24 cellular contexts compared by ENCODE assay signal in genomic region chr6:17656644-17657043, GRCh38. TPM values are rescaled to one million over a fixed set of nuclear protein-coding genes. Genes with fewer than 3 reads are reported as not detected.
DNase-seq lines count a peak whose midpoint lies in the region; ATAC-seq, FAIRE-seq and TF ChIP-seq lines count a peak whose summit lies in the region.
"Had no signal": no experiment of that assay in that cellular context is flagged by ENCODE, and none has a peak within 500 bp of the region (broad histone marks: within the 10 kb centered on the region; RNA-seq: fewer than 3 reads in every experiment).

No MANE protein-coding gene starts in this region.

- no peaks in the 10 kb centered on the region for H3K9me2 ChIP-seq in GM23338 (ENCODE audit: insufficient read depth)

- FAIRE-seq in astrocyte (lab: Jason Lieb, UNC): no peak
- FAIRE-seq: pancreas, urothelium cell line had no signal

- H2AFZ ChIP-seq in GM23338 (no peak overlapping the region), astrocyte (ENCODE audit: low read depth, low read length) (no peak overlapping the region)

- H3K36me3 ChIP-seq in GM23338 (ENCODE audit: insufficient read depth) (peaks cover 32% of the 10 kb centered on the region), astrocyte (ENCODE audit: insufficient read depth, low read length) (peaks cover 24% of the 10 kb centered on the region)

- DNase-seq in AG10803 (ENCODE audit: low read depth): peak; percentile 40
- DNase-seq in GM23338 (ENCODE audit: low spot score): no peak
- peak; percentile 3 for DNase-seq in astrocyte (ENCODE audit: low read depth)
- DNase-seq in fibroblast of villous mesenchyme (ENCODE audit: low read depth): peak; percentile 32
- no peak for DNase-seq in stimulated activated CD4-positive, alpha-beta T cell treated with anti-CD3 and anti-CD28 coated beads, Interleukin-4, amount 100 ng/mL, for 1 hour
- DNase-seq in SK-N-DZ (ENCODE audit: low spot score): no peak
- no peak for DNase-seq in activated CD4-positive, alpha-beta T cell treated with anti-CD3 and anti-CD28 coated beads for 48 hours
- DNase-seq: activated B cell treated with CpG ODN at 0.5 μM for 24 hours; anterior cingulate cortex; Calu3; DND-41; Karpas-422; MV-4-11; naive thymus-derived CD8-positive, alpha-beta T cell; NCI-H1694; pancreas; retina; T1000; testis had no signal

- H3K36me3 Mint-ChIP-seq in GM23338 (ENCODE audit: low read depth) (peaks cover 72% of the 10 kb centered on the region), astrocyte (ENCODE audit: low read depth, unreplicated experiment) (peaks cover 15% of the 10 kb centered on the region)

- no peaks in the 10 kb centered on the region; the same call in 1 of the 2 replicates for H3F3A ChIP-seq in GM23338 (replicated peaks; ENCODE audit: low read depth)

- H3K27me3 Mint-ChIP-seq in GM23338 (ENCODE audit: insufficient read depth, low read depth, poor library complexity) (peaks cover 2% of the 10 kb centered on the region), astrocyte (ENCODE audit: low read depth, unreplicated experiment) (no peaks in the 10 kb centered on the region)
- H3K27me3 Mint-ChIP-seq: activated B cell treated with CpG ODN at 0.5 μM for 24 hours; naive thymus-derived CD8-positive, alpha-beta T cell had no signal

- peaks cover 63% of the 10 kb centered on the region for H3K79me2 ChIP-seq in GM23338 (replicated peaks; ENCODE audit: insufficient read depth)
- H3K79me2 ChIP-seq in astrocyte (ENCODE audit: insufficient read depth, low read length): peaks cover 66% of the 10 kb centered on the region

- H3K27ac ChIP-seq in GM23338 (ENCODE audit: low read depth): 0 out of 2 replicates have a peak overlapping the region, but pooled peaks have one; percentile 9
- no peak overlapping the region for H3K27ac ChIP-seq in astrocyte (ENCODE audit: low read depth, low read length)
- H3K27ac ChIP-seq: C4-2B, pancreas, testis had no signal

- TF ChIP-seq CTCF in AG10803 (conservative IDR thresholded peaks at IDR 0.05; ENCODE audit: low read length): no peak
- TF ChIP-seq CTCF in GM23338 (conservative IDR thresholded peaks at IDR 0.05; ENCODE audit: low read depth in 2 of 2): no peak
- no peak for TF ChIP-seq CTCF in astrocyte (IDR thresholded peaks at IDR 0.05; ENCODE audit: insufficient read depth, low read depth, low read length)
- no peak for TF ChIP-seq CTCF in fibroblast of villous mesenchyme (IDR thresholded peaks at IDR 0.05; ENCODE audit: insufficient read depth, low read depth, low read length)

- H3K4me1 ChIP-seq in GM23338 (ENCODE audit: insufficient read depth) (no peaks in the 10 kb centered on the region), astrocyte (ENCODE audit: insufficient read depth, low read length) (no peaks in the 10 kb centered on the region)
- H3K4me1 ChIP-seq: pancreas, testis had no signal

- H3K9ac ChIP-seq in astrocyte (ENCODE audit: low read length): no peak overlapping the region

- H3K4me3 ChIP-seq in AG10803 (ENCODE audit: low read length) (no peak overlapping the region), GM23338 (no peak overlapping the region), astrocyte (ENCODE audit: insufficient read depth, low read depth, low read length) (no peak overlapping the region), fibroblast of villous mesenchyme (ENCODE audit: low read depth, low read length) (no peak overlapping the region)
- H3K4me3 ChIP-seq: pancreas, testis had no signal

- H3K27me3 ChIP-seq in GM23338 (ENCODE audit: insufficient read depth): no peaks in the 10 kb centered on the region
- H3K27me3 ChIP-seq in astrocyte (ENCODE audit: insufficient read depth, low read length): no peaks in the 10 kb centered on the region
- H3K27me3 ChIP-seq: pancreas, testis had no signal

- H3K4me1 Mint-ChIP-seq in GM23338: no peaks in the 10 kb centered on the region
- H3K4me1 Mint-ChIP-seq in astrocyte (ENCODE audit: low read depth, unreplicated experiment): peaks cover 2% of the 10 kb centered on the region
- H3K4me1 Mint-ChIP-seq: activated B cell treated with CpG ODN at 0.5 μM for 24 hours had no signal

- H3K27ac Mint-ChIP-seq in GM23338 (no peak overlapping the region; the same call in 1 of the 2 replicates), astrocyte (ENCODE audit: unreplicated experiment) (no peak overlapping the region)
- H3K27ac Mint-ChIP-seq: activated B cell treated with CpG ODN at 0.5 μM for 24 hours; activated naive CD4-positive, alpha-beta T cell treated with anti-CD3 and anti-CD28 coated beads, Interleukin-2, amount 50 U/mL, for 72 hours had no signal

- no peak for ATAC-seq in GM23338
- no peak for ATAC-seq in GM19023 (IDR thresholded peaks at IDR 0.05; ENCODE audit: unreplicated experiment)
- ATAC-seq: activated naive CD4-positive, alpha-beta T cell treated with anti-CD3 and anti-CD28 coated beads, Interleukin-2, amount 50 U/mL, for 72 hours; naive thymus-derived CD8-positive, alpha-beta T cell; pancreas; Right ventricle myocardium inferior had no signal

- H3K4me3 Mint-ChIP-seq in GM23338 (no peak overlapping the region), astrocyte (ENCODE audit: unreplicated experiment) (no peak overlapping the region)
- H3K4me3 Mint-ChIP-seq: activated B cell treated with CpG ODN at 0.5 μM for 24 hours; naive thymus-derived CD8-positive, alpha-beta T cell had no signal

- H3K9me3 Mint-ChIP-seq in GM23338: no peaks in the 10 kb centered on the region
- H3K9me3 Mint-ChIP-seq in astrocyte (ENCODE audit: unreplicated experiment): no peaks in the 10 kb centered on the region
- H3K9me3 Mint-ChIP-seq: activated B cell treated with CpG ODN at 0.5 μM for 24 hours; activated naive CD4-positive, alpha-beta T cell treated with anti-CD3 and anti-CD28 coated beads, Interleukin-2, amount 50 U/mL, for 72 hours; naive thymus-derived CD8-positive, alpha-beta T cell had no signal

- no peaks in the 10 kb centered on the region for H3K9me3 ChIP-seq in astrocyte (ENCODE audit: insufficient read depth, low read depth, low read length)
- H3K9me3 ChIP-seq: pancreas, testis had no signal

- H3K4me2 ChIP-seq in GM23338 (no peak overlapping the region), astrocyte (ENCODE audit: low read length) (no peak overlapping the region)

- peaks cover 15% of the 10 kb centered on the region; the same call in 1 of the 2 replicates for H4K20me1 ChIP-seq in GM23338 (replicated peaks; ENCODE audit: insufficient read depth)
- peaks cover 36% of the 10 kb centered on the region for H4K20me1 ChIP-seq in astrocyte (ENCODE audit: insufficient read depth, low read length)

TF ChIP-seq in GM23338, 12 proteins besides CTCF, POLR2A, EP300 and RAD21:
- TF ChIP-seq EZH2 (IDR thresholded peaks at IDR 0.05; ENCODE audit: low read depth, unreplicated experiment): no peak
TF ChIP-seq in GM23338: peak in this region for 0.

RNA-seq across cellular contexts. Expression of gene NUP153, which starts 50.1 kb away (rescaled TPM):
- 88.4 and 89.6 TPM in 2 replicates for total RNA-seq in GM23338 (2014; rRNA removed; shearing (Covaris generic))
- 22.0 and 23.8 TPM in 2 replicates for polyA plus RNA-seq in GM23338 (2016; fragmentation: Nextera tagmentation; extraction: Ambion mirVana)
- 44.8 and 51.6 TPM in 2 replicates for total RNA-seq in astrocyte
- 33.2 and 44.5 TPM in 2 replicates for total RNA-seq in fibroblast of villous mesenchyme
- polyA plus RNA-seq in SK-N-DZ (2014; cell fraction: cytosol; rRNA removed): 28.7 and 35.6 TPM in 2 replicates
- 26.8 and 39.9 TPM in 2 replicates for polyA plus RNA-seq in SK-N-DZ (2014; cell fraction: nucleus; rRNA removed)

RNA-seq across cellular contexts. Expression of gene FAM8A1, which starts 56.5 kb away (rescaled TPM):
- total RNA-seq in GM23338 (2014; rRNA removed; shearing (Covaris generic)): 12.1 and 15.6 TPM in 2 replicates
- polyA plus RNA-seq in GM23338 (2016; fragmentation: Nextera tagmentation; extraction: Ambion mirVana): 3.7 and 4.0 TPM in 2 replicates
- total RNA-seq in astrocyte (17.9 and 19.5 TPM in 2 replicates), fibroblast of villous mesenchyme (16.8 and 22.0 TPM in 2 replicates)
- polyA plus RNA-seq in SK-N-DZ (2014; cell fraction: cytosol; rRNA removed): 19.8 and 22.0 TPM in 2 replicates
- polyA plus RNA-seq in SK-N-DZ (2014; cell fraction: nucleus; rRNA removed): 19.3 and 22.9 TPM in 2 replicates

Comparison
In these comparisons a context has a peak if more than half of its experiments do, and no peak if none do; other contexts are left out.
1. DNase-seq: peak in AG10803 (single experiment), astrocyte (single experiment) and fibroblast of villous mesenchyme (single experiment); none in GM23338 (single experiment), stimulated activated CD4-positive, alpha-beta T cell treated with anti-CD3 and anti-CD28 coated beads, Interleukin-4, amount 100 ng/mL, for 1 hour (single experiment), SK-N-DZ (single experiment) and activated CD4-positive, alpha-beta T cell treated with anti-CD3 and anti-CD28 coated beads for 48 hours (single experiment).